In genomic region chr2:24228470-24228869, GRCh38 we compare ENCODE assay signal across 9 cellular contexts. TPM values are rescaled to one million over a fixed set of nuclear protein-coding genes. Genes with fewer than 3 reads are reported as not detected.
A peak's percentile ranks its signal among the peaks of the same experiment; 100 is the strongest.
DNase-seq lines count a peak whose midpoint lies in the region; ATAC-seq and TF ChIP-seq lines count a peak whose summit lies in the region.
"Had no signal": no experiment of that assay in that cellular context is flagged by ENCODE, and none has a peak within 500 bp of the region (broad histone marks: within the 10 kb centered on the region; RNA-seq: fewer than 3 reads in every experiment).

No MANE protein-coding gene starts in this region.

- no peaks in the 10 kb centered on the region for H3K4me1 Mint-ChIP-seq in activated T-cell treated with anti-CD3 and anti-CD28 coated beads, Interleukin-2, amount 50 U/mL, for 72 hours (ENCODE audit: low read depth)
- H3K4me1 Mint-ChIP-seq in activated T-cell treated with anti-CD3 and anti-CD28 coated beads, Interleukin-2, amount 50 U/mL, for 4 hours (ENCODE audit: low read depth) = no peaks in the 10 kb centered on the region

- intact Hi-C loops in thyroid gland (cut with DNase I) = loop anchor here (5.0 kb wide), 1 partner anchor 154 kb away; no protein-coding TSS in a partner anchor

- H3K27me3 Mint-ChIP-seq in activated T-cell treated with anti-CD3 and anti-CD28 coated beads, Interleukin-2, amount 50 U/mL, for 72 hours (ENCODE audit: low read depth) = no peaks in the 10 kb centered on the region
- no peaks in the 10 kb centered on the region for H3K27me3 Mint-ChIP-seq in activated T-cell treated with anti-CD3 and anti-CD28 coated beads, Interleukin-2, amount 50 U/mL, for 4 hours (ENCODE audit: low read depth)

- H3K4me3 ChIP-seq in epithelial cell of esophagus (ENCODE audit: low read length) (no peak overlapping the region), thyroid gland (replicated peaks in 1 of 3) (no peak overlapping the region)

- WGBS in thyroid gland, 2 donors = 54 to 60% methylated on average over 1 of the region's 1 CpG

- no peak overlapping the region for H3K27ac ChIP-seq in thyroid gland

- TF ChIP-seq POLR2A in thyroid gland (IDR thresholded peaks at IDR 0.05) = no peak

- ATAC-seq in activated T-cell treated with anti-CD3 and anti-CD28 coated beads, Interleukin-2, amount 50 U/mL, for 72 hours (replicated peaks in 1 of 2) = no peak
- no peak for ATAC-seq in activated T-cell treated with anti-CD3 and anti-CD28 coated beads, Interleukin-2, amount 50 U/mL, for 4 hours
- ATAC-seq in HG03520 (IDR thresholded peaks at IDR 0.05; ENCODE audit: unreplicated experiment) = no peak

- TF ChIP-seq CTCF in epithelial cell of esophagus (IDR thresholded peaks at IDR 0.05; ENCODE audit: insufficient read depth, low read depth, low read length, missing control alignments) (peak; percentile 37), thyroid gland (IDR thresholded peaks at IDR 0.05) (peak in 4 of 6 experiments; percentile 18 to 64 (median 45))

- H3K4me1 ChIP-seq in thyroid gland = no peaks in the 10 kb centered on the region

- H3K9me3 ChIP-seq in thyroid gland = no peaks in the 10 kb centered on the region

- H3K27ac Mint-ChIP-seq in activated T-cell treated with anti-CD3 and anti-CD28 coated beads, Interleukin-2, amount 50 U/mL, for 72 hours = peak overlapping the region; percentile 24

- no peaks in the 10 kb centered on the region for H3K9me3 Mint-ChIP-seq in activated T-cell treated with anti-CD3 and anti-CD28 coated beads, Interleukin-2, amount 50 U/mL, for 72 hours
- no peaks in the 10 kb centered on the region for H3K9me3 Mint-ChIP-seq in activated T-cell treated with anti-CD3 and anti-CD28 coated beads, Interleukin-2, amount 50 U/mL, for 4 hours

- no peaks in the 10 kb centered on the region for H3K27me3 ChIP-seq in thyroid gland

- DNase-seq in activated T-cell treated with anti-CD3 and anti-CD28 coated beads, Interleukin-2, amount 50 U/mL, for 72 hours = no peak
- DNase-seq in activated T-cell treated with anti-CD3 and anti-CD28 coated beads, Interleukin-2, amount 50 U/mL, for 4 hours = no peak
- peak; percentile 45 for DNase-seq in NCI-H69 (lab: John Stamatoyannopoulos, UW)
- peak; percentile 16 for DNase-seq in epithelial cell of esophagus (ENCODE audit: low read depth)
- no peak for DNase-seq in thyroid gland
- no peak for DNase-seq in NOMO-1 (lab: John Stamatoyannopoulos, UW; ENCODE audit: unreplicated experiment in 2 of 2)
- no peak for DNase-seq in ureter (ENCODE audit: low spot score)
- DNase-seq: retina had no signal

- H3K36me3 ChIP-seq in thyroid gland = peaks cover 0 to 3% of the 10 kb centered on the region in 2 donors

- no peak overlapping the region for H3K4me3 Mint-ChIP-seq in activated T-cell treated with anti-CD3 and anti-CD28 coated beads, Interleukin-2, amount 50 U/mL, for 72 hours
- no peak overlapping the region for H3K4me3 Mint-ChIP-seq in activated T-cell treated with anti-CD3 and anti-CD28 coated beads, Interleukin-2, amount 50 U/mL, for 4 hours

- H3K36me3 Mint-ChIP-seq in activated T-cell treated with anti-CD3 and anti-CD28 coated beads, Interleukin-2, amount 50 U/mL, for 72 hours (ENCODE audit: insufficient read depth in 2 of 2) = no peaks in the 10 kb centered on the region
- H3K36me3 Mint-ChIP-seq in activated T-cell treated with anti-CD3 and anti-CD28 coated beads, Interleukin-2, amount 50 U/mL, for 4 hours (ENCODE audit: insufficient read depth) = peaks cover 13% of the 10 kb centered on the region

RNA-seq across cellular contexts. Expression of gene FAM228A, which starts 53.6 kb away (rescaled TPM):
- under 1 TPM; 0.14 to 0.60 TPM for total RNA-seq in activated T-cell treated with anti-CD3 and anti-CD28 coated beads, Interleukin-2, amount 50 U/mL, for 72 hours
- not detected for total RNA-seq in activated T-cell treated with anti-CD3 and anti-CD28 coated beads, Interleukin-2, amount 50 U/mL, for 4 hours
- 1 to 10 TPM; 1.3 to 2.0 (median 1.8) TPM for total RNA-seq in thyroid gland
- total RNA-seq in ureter = 1.2 TPM

Comparison
In these comparisons a context has a peak if more than half of its experiments do, and no peak if none do; other contexts are left out.
1. DNase-seq: peak in NCI-H69 (single experiment) and epithelial cell of esophagus (single experiment); none in activated T-cell treated with anti-CD3 and anti-CD28 coated beads, Interleukin-2, amount 50 U/mL, for 72 hours (0 of 2), activated T-cell treated with anti-CD3 and anti-CD28 coated beads, Interleukin-2, amount 50 U/mL, for 4 hours (single experiment), thyroid gland (0 of 2), NOMO-1 (0 of 2) and ureter (single experiment).